Comparison of ENCODE assay signal across 17 cellular contexts in the genomic region with DNA sequence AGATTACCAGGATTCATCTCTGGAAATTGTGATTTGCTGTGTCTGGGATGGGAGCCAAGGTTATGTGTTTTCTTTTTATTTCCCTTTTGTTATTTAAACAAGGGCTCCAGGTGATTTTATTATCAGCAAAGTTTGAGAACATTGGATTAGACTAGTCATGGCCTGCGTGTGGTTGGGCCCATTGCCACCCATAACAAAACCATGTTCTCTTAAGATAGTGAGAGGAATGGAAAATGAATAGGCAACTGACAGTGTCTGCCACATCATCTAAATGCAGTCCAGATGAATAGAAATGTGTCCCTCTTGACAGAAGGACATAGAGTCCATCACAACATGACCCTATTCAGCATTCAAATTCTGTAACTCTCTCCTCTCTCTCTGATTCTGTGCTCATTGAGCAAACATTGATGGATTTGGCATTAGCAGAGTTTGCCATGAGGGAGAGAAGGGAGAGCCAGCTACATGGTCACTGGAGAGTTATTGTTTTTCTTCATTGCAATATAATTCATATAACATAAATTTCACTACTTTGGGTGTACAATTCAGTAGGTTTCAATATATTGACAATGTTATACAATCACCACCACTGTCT.
A peak's percentile ranks its signal among the peaks of the same experiment; 100 is the strongest.
DNase-seq lines count a peak whose midpoint lies in the region; TF ChIP-seq lines count a peak whose summit lies in the region.
"Had no signal": no experiment of that assay in that cellular context is flagged by ENCODE, and none has a peak within 500 bp of the region (broad histone marks: within the 10 kb centered on the region; RNA-seq: fewer than 3 reads in every experiment).

No MANE protein-coding gene starts in this region.

- H3K27ac ChIP-seq in tibial artery: no peak overlapping the region
- H3K27ac ChIP-seq: SJSA1 had no signal

- intact Hi-C loops in tibial artery (cut with DNase I; ENCODE audit: low total_unique reads): no loop called here

- TF ChIP-seq CTCF in tibial artery (IDR thresholded peaks at IDR 0.05): no peak

- H3K4me1 ChIP-seq in tibial artery: no peaks in the 10 kb centered on the region
- H3K4me1 ChIP-seq: HAP-1 had no signal

- no peaks in the 10 kb centered on the region for H3K36me3 ChIP-seq in tibial artery
- H3K36me3 ChIP-seq: SJSA1 had no signal

- no peaks in the 10 kb centered on the region for H3K9me3 ChIP-seq in tibial artery
- H3K9me3 ChIP-seq: HAP-1, SJSA1 had no signal

- H3K27me3 ChIP-seq in tibial artery: no peaks in the 10 kb centered on the region
- H3K27me3 ChIP-seq: SJSA1 had no signal

- H3K4me3 ChIP-seq in tibial artery: no peak overlapping the region
- H3K4me3 ChIP-seq: HAP-1, SJSA1 had no signal

- peak; percentile 2 for DNase-seq in NCI-H2196 (lab: John Stamatoyannopoulos, UW; ENCODE audit: unreplicated experiment)
- no peak for DNase-seq in NCI-H2196 treated with DMSO at 0.1 percent for 48 hours (lab: John Stamatoyannopoulos, UW; ENCODE audit: unreplicated experiment)
- peak; percentile 46 for DNase-seq in DMS153 (lab: John Stamatoyannopoulos, UW)
- DNase-seq in astrocyte of the hippocampus (ENCODE audit: low read depth, low spot score): peak; percentile 17
- peak; percentile 10 for DNase-seq in iris pigment epithelial cell (ENCODE audit: low read depth)
- no peak for DNase-seq in tibial artery
- no peak for DNase-seq in UCSD-AML1 (lab: John Stamatoyannopoulos, UW; ENCODE audit: unreplicated experiment)
- no peak for DNase-seq in C1 segment of cervical spinal cord (lab: John Stamatoyannopoulos, UW)
- DNase-seq: Calu3, DMS79 treated with DMSO at 0.1 percent for 48 hours, IMR-90, Kasumi-1, NCI-H146, NCI-H2107, NCI-H510A had no signal

Comparison
In these comparisons a context has a peak if more than half of its experiments do, and no peak if none do; other contexts are left out.
1. DNase-seq: peak in NCI-H2196 (single experiment), DMS153 (single experiment), astrocyte of the hippocampus (single experiment) and iris pigment epithelial cell (single experiment); none in NCI-H2196 treated with DMSO at 0.1 percent for 48 hours (single experiment), tibial artery (0 of 2), UCSD-AML1 (single experiment) and C1 segment of cervical spinal cord (0 of 14).